ENCODE assay signal across 1 cellular context in the genomic region with DNA sequence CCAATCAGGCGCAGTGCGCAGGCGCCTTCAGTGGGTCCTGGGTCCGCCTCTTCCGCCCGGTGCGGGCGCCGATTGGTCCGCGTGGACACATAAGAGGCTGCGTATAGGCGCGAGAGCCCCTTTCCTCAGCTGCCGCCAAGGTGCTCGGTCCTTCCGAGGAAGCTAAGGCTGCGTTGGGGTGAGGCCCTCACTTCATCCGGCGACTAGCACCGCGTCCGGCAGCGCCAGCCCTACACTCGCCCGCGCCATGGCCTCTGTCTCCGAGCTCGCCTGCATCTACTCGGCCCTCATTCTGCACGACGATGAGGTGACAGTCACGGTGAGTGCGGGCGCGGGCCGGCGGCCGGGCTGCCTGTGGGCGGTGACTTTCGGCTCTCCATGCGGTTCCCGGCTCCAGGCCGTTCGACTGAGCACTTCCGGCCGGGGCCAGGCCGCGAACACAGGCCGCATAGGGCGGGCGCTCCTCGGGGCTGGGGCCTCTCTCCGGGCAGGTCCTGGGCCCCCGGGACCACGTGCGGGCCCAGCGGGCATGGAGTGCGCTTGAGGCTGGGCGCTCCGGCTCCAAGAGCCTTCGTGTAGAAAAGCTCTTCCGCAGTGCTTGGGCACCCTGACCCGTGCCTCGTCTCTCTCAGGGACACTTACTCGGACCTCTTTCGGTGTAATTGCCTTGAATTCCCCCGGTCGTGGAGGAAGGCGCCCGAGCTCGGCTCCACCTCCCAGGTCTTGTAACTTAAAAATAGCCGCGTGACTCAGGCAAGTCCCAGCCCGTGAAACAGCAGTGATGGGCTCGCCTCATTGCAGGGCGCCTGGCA.
TF ChIP-seq lines count a peak whose summit lies in the region.

Gene RPLP1 (plus strand): TSS at position 117 of the 812 bp plus-strand sequence. CDS start 131 bp downstream, at position 248.

TF ChIP-seq in HepG2, 621 proteins besides CTCF, POLR2A, EP300 and RAD21 (continued from another document and continues in another):
- no peak for TF ChIP-seq FOXO4 (CRISPR knock-in tag; conservative IDR thresholded peaks at IDR 0.05)
- TF ChIP-seq ZNF614 (CRISPR knock-in tag; IDR thresholded peaks at IDR 0.05; ENCODE audit: borderline replicate concordance) = peak; percentile 58; the same call in 1 of the 2 replicates
- TF ChIP-seq ZNF20 (CRISPR knock-in tag; IDR thresholded peaks at IDR 0.05) = 0 out of 2 replicates have a peak, but pooled peaks have one; percentile 70
- TF ChIP-seq ATF5 (CRISPR knock-in tag; IDR thresholded peaks at IDR 0.05; ENCODE audit: low read depth) = no peak
- TF ChIP-seq NFKB2 (CRISPR knock-in tag; IDR thresholded peaks at IDR 0.05; ENCODE audit: borderline replicate concordance) = peak; percentile 56; the same call in 1 of the 2 replicates
- TF ChIP-seq CBX2 (IDR thresholded peaks at IDR 0.05; ENCODE audit: low read depth, low read length) = no peak
- no peak for TF ChIP-seq CBX2 (CRISPR knock-in tag; IDR thresholded peaks at IDR 0.05; ENCODE audit: low read depth)
- peak; percentile 65; the same call in 1 of the 2 replicates for TF ChIP-seq HNRNPL (IDR thresholded peaks at IDR 0.05; ENCODE audit: low read depth, low read length)
- peak; percentile 37; the same call in 1 of the 2 replicates for TF ChIP-seq ZNF264 (CRISPR knock-in tag; IDR thresholded peaks at IDR 0.05)
- peak; percentile 66 for TF ChIP-seq GABPA (IDR thresholded peaks at IDR 0.05; ENCODE audit: low read depth, low read length)
- TF ChIP-seq GABPA (CRISPR knock-in tag; IDR thresholded peaks at IDR 0.05; ENCODE audit: low read depth) = peak; percentile 91
- peak; percentile 17; the same call in 1 of the 2 replicates for TF ChIP-seq ZNF629 (CRISPR knock-in tag; conservative IDR thresholded peaks at IDR 0.05)
- TF ChIP-seq FOSL1 (CRISPR knock-in tag; IDR thresholded peaks at IDR 0.05; ENCODE audit: borderline replicate concordance) = no peak; the same call in 1 of the 2 replicates
- TF ChIP-seq ZNF773 (CRISPR knock-in tag; IDR thresholded peaks at IDR 0.05; ENCODE audit: borderline replicate concordance) = no peak
- no peak for TF ChIP-seq RELA (CRISPR knock-in tag; IDR thresholded peaks at IDR 0.05)
- TF ChIP-seq RAD51 (IDR thresholded peaks at IDR 0.05; ENCODE audit: borderline replicate concordance) = no peak
- TF ChIP-seq MEF2D (CRISPR knock-in tag; IDR thresholded peaks at IDR 0.05) = peak; percentile 57; the same call in 1 of the 2 replicates
- TF ChIP-seq FOXO1 (CRISPR knock-in tag; IDR thresholded peaks at IDR 0.05) = peak; percentile 56; the same call in 1 of the 2 replicates
- TF ChIP-seq ZNF556 (CRISPR knock-in tag; IDR thresholded peaks at IDR 0.05; ENCODE audit: borderline replicate concordance) = peak; percentile 53
- no peak for TF ChIP-seq ZNF775 (CRISPR knock-in tag; IDR thresholded peaks at IDR 0.05; ENCODE audit: borderline replicate concordance)
- TF ChIP-seq, protein P1, sequence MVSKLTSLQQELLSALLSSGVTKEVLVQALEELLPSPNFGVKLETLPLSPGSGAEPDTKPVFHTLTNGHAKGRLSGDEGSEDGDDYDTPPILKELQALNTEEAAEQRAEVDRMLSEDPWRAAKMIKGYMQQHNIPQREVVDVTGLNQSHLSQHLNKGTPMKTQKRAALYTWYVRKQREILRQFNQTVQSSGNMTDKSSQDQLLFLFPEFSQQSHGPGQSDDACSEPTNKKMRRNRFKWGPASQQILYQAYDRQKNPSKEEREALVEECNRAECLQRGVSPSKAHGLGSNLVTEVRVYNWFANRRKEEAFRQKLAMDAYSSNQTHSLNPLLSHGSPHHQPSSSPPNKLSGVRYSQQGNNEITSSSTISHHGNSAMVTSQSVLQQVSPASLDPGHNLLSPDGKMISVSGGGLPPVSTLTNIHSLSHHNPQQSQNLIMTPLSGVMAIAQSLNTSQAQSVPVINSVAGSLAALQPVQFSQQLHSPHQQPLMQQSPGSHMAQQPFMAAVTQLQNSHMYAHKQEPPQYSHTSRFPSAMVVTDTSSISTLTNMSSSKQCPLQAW (CRISPR knock-in tag; IDR thresholded peaks at IDR 0.05) = peak; percentile 76
- 0 out of 2 replicates have a peak, but pooled peaks have one; percentile 63 for TF ChIP-seq ZNF124 (CRISPR knock-in tag; IDR thresholded peaks at IDR 0.05)
- TF ChIP-seq SNAPC4 (CRISPR knock-in tag; IDR thresholded peaks at IDR 0.05) = 0 out of 2 replicates have a peak, but pooled peaks have one; percentile 37
- TF ChIP-seq ZMAT3 (CRISPR knock-in tag; conservative IDR thresholded peaks at IDR 0.05) = peak; percentile 17; the same call in 1 of the 2 replicates
- TF ChIP-seq HDAC2 (CRISPR knock-in tag; IDR thresholded peaks at IDR 0.05) = peak; percentile 50; the same call in 1 of the 2 replicates
- peak; percentile 28; the same call in 1 of the 2 replicates for TF ChIP-seq ZBTB38 (CRISPR knock-in tag; IDR thresholded peaks at IDR 0.05)
- TF ChIP-seq TGIF2 (CRISPR knock-in tag; IDR thresholded peaks at IDR 0.05) = no peak
- TF ChIP-seq KMT2A (CRISPR knock-in tag; IDR thresholded peaks at IDR 0.05) = peak; percentile 91
- TF ChIP-seq FOXJ3 (CRISPR knock-in tag; IDR thresholded peaks at IDR 0.05; ENCODE audit: borderline replicate concordance) = no peak
- TF ChIP-seq DMAP1 (CRISPR knock-in tag; IDR thresholded peaks at IDR 0.05) = peak; percentile 97
- TF ChIP-seq NBN (conservative IDR thresholded peaks at IDR 0.05) = no peak
- TF ChIP-seq TBP (CRISPR knock-in tag; IDR thresholded peaks at IDR 0.05) = no peak
- TF ChIP-seq CBX1 (IDR thresholded peaks at IDR 0.05; ENCODE audit: low read depth) = no peak
- peak; percentile 92 for TF ChIP-seq GATA4 (IDR thresholded peaks at IDR 0.05; ENCODE audit: borderline replicate concordance, low read depth)
- TF ChIP-seq ZNF563 (CRISPR knock-in tag; IDR thresholded peaks at IDR 0.05) = peak; percentile 60
- TF ChIP-seq, protein P2, sequence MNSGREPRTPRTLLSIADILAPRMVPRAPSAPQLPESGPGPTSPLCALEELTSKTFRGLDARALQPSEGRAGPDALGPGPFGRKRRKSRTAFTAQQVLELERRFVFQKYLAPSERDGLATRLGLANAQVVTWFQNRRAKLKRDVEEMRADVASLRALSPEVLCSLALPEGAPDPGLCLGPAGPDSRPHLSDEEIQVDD (CRISPR knock-in tag; IDR thresholded peaks at IDR 0.05; ENCODE audit: borderline replicate concordance) = peak; percentile 80
- peak; percentile 77; the same call in 1 of the 2 replicates for TF ChIP-seq ZBTB20 (CRISPR knock-in tag; IDR thresholded peaks at IDR 0.05; ENCODE audit: borderline replicate concordance, low read depth)
- TF ChIP-seq ATAD3A (CRISPR knock-in tag; IDR thresholded peaks at IDR 0.05) = peak; percentile 67; the same call in 1 of the 2 replicates
- TF ChIP-seq, protein P3, sequence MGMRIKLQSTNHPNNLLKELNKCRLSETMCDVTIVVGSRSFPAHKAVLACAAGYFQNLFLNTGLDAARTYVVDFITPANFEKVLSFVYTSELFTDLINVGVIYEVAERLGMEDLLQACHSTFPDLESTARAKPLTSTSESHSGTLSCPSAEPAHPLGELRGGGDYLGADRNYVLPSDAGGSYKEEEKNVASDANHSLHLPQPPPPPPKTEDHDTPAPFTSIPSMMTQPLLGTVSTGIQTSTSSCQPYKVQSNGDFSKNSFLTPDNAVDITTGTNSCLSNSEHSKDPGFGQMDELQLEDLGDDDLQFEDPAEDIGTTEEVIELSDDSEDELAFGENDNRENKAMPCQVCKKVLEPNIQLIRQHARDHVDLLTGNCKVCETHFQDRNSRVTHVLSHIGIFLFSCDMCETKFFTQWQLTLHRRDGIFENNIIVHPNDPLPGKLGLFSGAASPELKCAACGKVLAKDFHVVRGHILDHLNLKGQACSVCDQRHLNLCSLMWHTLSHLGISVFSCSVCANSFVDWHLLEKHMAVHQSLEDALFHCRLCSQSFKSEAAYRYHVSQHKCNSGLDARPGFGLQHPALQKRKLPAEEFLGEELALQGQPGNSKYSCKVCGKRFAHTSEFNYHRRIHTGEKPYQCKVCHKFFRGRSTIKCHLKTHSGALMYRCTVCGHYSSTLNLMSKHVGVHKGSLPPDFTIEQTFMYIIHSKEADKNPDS (CRISPR knock-in tag; IDR thresholded peaks at IDR 0.05) = no peak
- TF ChIP-seq, protein P4, sequence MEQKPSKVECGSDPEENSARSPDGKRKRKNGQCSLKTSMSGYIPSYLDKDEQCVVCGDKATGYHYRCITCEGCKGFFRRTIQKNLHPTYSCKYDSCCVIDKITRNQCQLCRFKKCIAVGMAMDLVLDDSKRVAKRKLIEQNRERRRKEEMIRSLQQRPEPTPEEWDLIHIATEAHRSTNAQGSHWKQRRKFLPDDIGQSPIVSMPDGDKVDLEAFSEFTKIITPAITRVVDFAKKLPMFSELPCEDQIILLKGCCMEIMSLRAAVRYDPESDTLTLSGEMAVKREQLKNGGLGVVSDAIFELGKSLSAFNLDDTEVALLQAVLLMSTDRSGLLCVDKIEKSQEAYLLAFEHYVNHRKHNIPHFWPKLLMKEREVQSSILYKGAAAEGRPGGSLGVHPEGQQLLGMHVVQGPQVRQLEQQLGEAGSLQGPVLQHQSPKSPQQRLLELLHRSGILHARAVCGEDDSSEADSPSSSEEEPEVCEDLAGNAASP (CRISPR knock-in tag; IDR thresholded peaks at IDR 0.05; ENCODE audit: borderline replicate concordance) = peak; percentile 40; the same call in 1 of the 2 replicates
- TF ChIP-seq ZNF10 (CRISPR knock-in tag; IDR thresholded peaks at IDR 0.05; ENCODE audit: borderline replicate concordance, low read depth) = no peak
- no peak for TF ChIP-seq ZBTB49 (CRISPR knock-in tag; IDR thresholded peaks at IDR 0.05; ENCODE audit: borderline replicate concordance)
- peak; percentile 17; the same call in 1 of the 2 replicates for TF ChIP-seq SP5 (CRISPR knock-in tag; IDR thresholded peaks at IDR 0.05; ENCODE audit: borderline replicate concordance, low read depth)
- peak; percentile 45; the same call in 1 of the 2 replicates for TF ChIP-seq ATF1 (CRISPR knock-in tag; IDR thresholded peaks at IDR 0.05)
- TF ChIP-seq TBL1XR1 (IDR thresholded peaks at IDR 0.05; ENCODE audit: borderline replicate concordance, low read length, partially characterized antibody) = no peak
- peak; percentile 79; the same call in 1 of the 2 replicates for TF ChIP-seq ZSCAN21 (CRISPR knock-in tag; IDR thresholded peaks at IDR 0.05; ENCODE audit: borderline replicate concordance)
- peak; percentile 82 for TF ChIP-seq HES4 (CRISPR knock-in tag; IDR thresholded peaks at IDR 0.05; ENCODE audit: borderline replicate concordance)
- no peak for TF ChIP-seq NPAS2 (CRISPR knock-in tag; IDR thresholded peaks at IDR 0.05; ENCODE audit: borderline replicate concordance)
